ENCODE assay signal across 21 cellular contexts in the genomic region with DNA sequence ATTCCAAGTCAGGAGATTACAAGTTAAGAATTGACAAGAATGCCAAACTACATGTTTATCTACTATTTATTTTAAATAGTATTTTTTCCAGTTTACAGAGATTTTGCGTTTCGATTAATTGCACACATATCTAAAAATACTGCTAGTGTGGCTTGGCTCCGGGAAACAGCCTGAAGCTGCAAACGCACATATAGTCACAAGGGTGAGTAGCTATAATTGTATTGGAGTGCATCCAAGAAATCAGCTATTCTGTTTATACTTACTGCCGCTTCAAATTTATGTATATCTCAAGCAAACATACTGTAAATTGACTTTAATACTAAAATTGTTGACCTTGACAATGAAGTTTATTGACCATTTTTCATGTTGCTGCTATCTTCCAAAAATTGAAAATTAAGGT.
A peak's percentile ranks its signal among the peaks of the same experiment; 100 is the strongest.
DNase-seq lines count a peak whose midpoint lies in the region; ATAC-seq, FAIRE-seq and TF ChIP-seq lines count a peak whose summit lies in the region.
"Had no signal": no experiment of that assay in that cellular context is flagged by ENCODE, and none has a peak within 500 bp of the region (broad histone marks: within the 10 kb centered on the region; RNA-seq: fewer than 3 reads in every experiment).

No MANE protein-coding gene starts in this region.

- no peaks in the 10 kb centered on the region for H3K36me3 ChIP-seq in bronchial epithelial cell (ENCODE audit: control insufficient read depth, insufficient read depth, low read length)
- H3K36me3 ChIP-seq: HAP-1, SJSA1, upper lobe of left lung had no signal

- H3K36me3 Mint-ChIP-seq in activated naive CD8-positive, alpha-beta T cell treated with anti-CD3 and anti-CD28 coated beads, Interleukin-2, amount 50 U/mL, for 24 hours (ENCODE audit: low read depth): no peaks in the 10 kb centered on the region
- H3K36me3 Mint-ChIP-seq in activated T-helper 1 cell treated with anti-CD3 and anti-CD28 coated beads, Interleukin-12 subunit alpha, Interleukin-12 subunit beta, Interleukin-2, Interleukin-4 antibody, amounts not matched to agents 30 ng/mL and 10 ng/mL and 1 ng/mL, durations not matched to agents 14 hours and 24 hours and 36 hours (ENCODE audit: low read depth): no peaks in the 10 kb centered on the region
- H3K36me3 Mint-ChIP-seq: activated naive CD8-positive, alpha-beta T cell treated with anti-CD3 and anti-CD28 coated beads for 36 hours; CD4-positive, CD25-positive, alpha-beta regulatory T cell; naive thymus-derived CD4-positive, alpha-beta T cell; stimulated activated naive B cell treated with anti-CD40 and anti-IgM and Interleukin-4, amounts not matched to agents 10 μg/mL and 1 μg/mL and 100 μg/mL, for 72 hours had no signal

- no peak overlapping the region for H3K4me3 Mint-ChIP-seq in activated naive CD8-positive, alpha-beta T cell treated with anti-CD3 and anti-CD28 coated beads, Interleukin-2, amount 50 U/mL, for 24 hours
- no peak overlapping the region for H3K4me3 Mint-ChIP-seq in activated T-helper 1 cell treated with anti-CD3 and anti-CD28 coated beads, Interleukin-12 subunit alpha, Interleukin-12 subunit beta, Interleukin-2, Interleukin-4 antibody, amounts not matched to agents 30 ng/mL and 10 ng/mL and 1 ng/mL, durations not matched to agents 14 hours and 24 hours and 36 hours
- H3K4me3 Mint-ChIP-seq: activated CD4-positive, alpha-beta T cell treated with anti-CD3 and anti-CD28 coated beads, Interleukin-2, amount 10 ng/mL, durations not matched to agents 24 days and 14 days; activated naive CD8-positive, alpha-beta T cell treated with anti-CD3 and anti-CD28 coated beads for 36 hours; CD4-positive, CD25-positive, alpha-beta regulatory T cell; central memory CD8-positive, alpha-beta T cell; naive thymus-derived CD4-positive, alpha-beta T cell; stimulated activated naive B cell treated with anti-CD40 and anti-IgM and Interleukin-4, amounts not matched to agents 10 μg/mL and 1 μg/mL and 100 μg/mL, for 72 hours had no signal

- FAIRE-seq in bronchial epithelial cell (lab: Jason Lieb, UNC): no peak
- FAIRE-seq: GM12891 had no signal

- intact Hi-C loops in Right ventricle myocardium superior (cut with DNase I): no loop called here
- intact Hi-C loops in left ventricle myocardium superior (cut with micrococcal nuclease): no loop called here
- intact Hi-C loops in activated T-helper 1 cell treated with anti-CD3 and anti-CD28 coated beads, Interleukin-12 subunit alpha, Interleukin-12 subunit beta, Interleukin-2, Interleukin-4 antibody, amounts not matched to agents 30 ng/mL and 10 ng/mL and 1 ng/mL, durations not matched to agents 14 hours and 24 hours and 36 hours (cut with micrococcal nuclease): no loop called here

- DNase-seq in Right ventricle myocardium superior (no peak), left ventricle myocardium superior (no peak), NCI-H69 (lab: John Stamatoyannopoulos, UW) (peak; percentile 61), bronchial epithelial cell (ENCODE audit: low read depth) (peak; percentile 8), CD1c-positive myeloid dendritic cell (ENCODE audit: extremely low spot score) (no peak), cortex of kidney (lab: John Stamatoyannopoulos, UW) (no peak)
- no peak for DNase-seq in activated naive CD8-positive, alpha-beta T cell treated with anti-CD3 and anti-CD28 coated beads, Interleukin-2, amount 50 U/mL, for 24 hours
- DNase-seq in activated T-helper 1 cell treated with anti-CD3 and anti-CD28 coated beads, Interleukin-12 subunit alpha, Interleukin-12 subunit beta, Interleukin-2, Interleukin-4 antibody, amounts not matched to agents 30 ng/mL and 10 ng/mL and 1 ng/mL, durations not matched to agents 14 hours and 24 hours and 36 hours (ENCODE audit: low spot score): no peak
- DNase-seq: activated CD4-positive, alpha-beta T cell treated with anti-CD3 and anti-CD28 coated beads, Interleukin-2, amount 10 ng/mL, durations not matched to agents 24 days and 14 days; activated naive CD8-positive, alpha-beta T cell treated with anti-CD3 and anti-CD28 coated beads for 36 hours; CD4-positive, CD25-positive, alpha-beta regulatory T cell; MM.1S; naive thymus-derived CD4-positive, alpha-beta T cell; NK-92 treated with Interleukin-12 subunit alpha and Interleukin-12 subunit beta, amount 100 ng/mL, for 24 hours; stimulated activated naive B cell treated with anti-CD40 and anti-IgM and Interleukin-4, amounts not matched to agents 10 μg/mL and 1 μg/mL and 100 μg/mL, for 72 hours; upper lobe of left lung had no signal

- no peak for TF ChIP-seq CTCF in bronchial epithelial cell (IDR thresholded peaks at IDR 0.05; ENCODE audit: insufficient read depth, low read length, severe bottlenecking)

- H3K27me3 ChIP-seq in bronchial epithelial cell (ENCODE audit: control insufficient read depth, insufficient read depth, low read length): no peaks in the 10 kb centered on the region
- H3K27me3 ChIP-seq: SJSA1, upper lobe of left lung had no signal

- no peaks in the 10 kb centered on the region for H3K9me3 Mint-ChIP-seq in activated naive CD8-positive, alpha-beta T cell treated with anti-CD3 and anti-CD28 coated beads, Interleukin-2, amount 50 U/mL, for 24 hours
- H3K9me3 Mint-ChIP-seq in activated T-helper 1 cell treated with anti-CD3 and anti-CD28 coated beads, Interleukin-12 subunit alpha, Interleukin-12 subunit beta, Interleukin-2, Interleukin-4 antibody, amounts not matched to agents 30 ng/mL and 10 ng/mL and 1 ng/mL, durations not matched to agents 14 hours and 24 hours and 36 hours: no peaks in the 10 kb centered on the region
- H3K9me3 Mint-ChIP-seq: activated CD4-positive, alpha-beta T cell treated with anti-CD3 and anti-CD28 coated beads, Interleukin-2, amount 10 ng/mL, durations not matched to agents 24 days and 14 days; activated naive CD8-positive, alpha-beta T cell treated with anti-CD3 and anti-CD28 coated beads for 36 hours; central memory CD8-positive, alpha-beta T cell; stimulated activated naive B cell treated with anti-CD40 and anti-IgM and Interleukin-4, amounts not matched to agents 10 μg/mL and 1 μg/mL and 100 μg/mL, for 72 hours had no signal

- H3K4me3 ChIP-seq in bronchial epithelial cell (ENCODE audit: low read depth, low read length): no peak overlapping the region
- H3K4me3 ChIP-seq: HAP-1, lung, SJSA1, upper lobe of left lung had no signal

- ATAC-seq in Right ventricle myocardium superior (ENCODE audit: poor library complexity) (peak; percentile 52), left ventricle myocardium superior (no peak)
- ATAC-seq in activated naive CD8-positive, alpha-beta T cell treated with anti-CD3 and anti-CD28 coated beads, Interleukin-2, amount 50 U/mL, for 24 hours: no peak
- ATAC-seq: naive thymus-derived CD4-positive, alpha-beta T cell; stimulated activated naive B cell treated with anti-CD40 and anti-IgM and Interleukin-4, amounts not matched to agents 10 μg/mL and 1 μg/mL and 100 μg/mL, for 72 hours had no signal

- no peak overlapping the region for H3K27ac Mint-ChIP-seq in activated naive CD8-positive, alpha-beta T cell treated with anti-CD3 and anti-CD28 coated beads, Interleukin-2, amount 50 U/mL, for 24 hours
- no peak overlapping the region for H3K27ac Mint-ChIP-seq in activated T-helper 1 cell treated with anti-CD3 and anti-CD28 coated beads, Interleukin-12 subunit alpha, Interleukin-12 subunit beta, Interleukin-2, Interleukin-4 antibody, amounts not matched to agents 30 ng/mL and 10 ng/mL and 1 ng/mL, durations not matched to agents 14 hours and 24 hours and 36 hours
- H3K27ac Mint-ChIP-seq: activated CD4-positive, alpha-beta T cell treated with anti-CD3 and anti-CD28 coated beads, Interleukin-2, amount 10 ng/mL, durations not matched to agents 24 days and 14 days; activated naive CD8-positive, alpha-beta T cell treated with anti-CD3 and anti-CD28 coated beads for 36 hours; CD4-positive, CD25-positive, alpha-beta regulatory T cell; naive thymus-derived CD4-positive, alpha-beta T cell; stimulated activated naive B cell treated with anti-CD40 and anti-IgM and Interleukin-4, amounts not matched to agents 10 μg/mL and 1 μg/mL and 100 μg/mL, for 72 hours had no signal

- H3K4me1 Mint-ChIP-seq in activated naive CD8-positive, alpha-beta T cell treated with anti-CD3 and anti-CD28 coated beads, Interleukin-2, amount 50 U/mL, for 24 hours: no peaks in the 10 kb centered on the region
- H3K4me1 Mint-ChIP-seq in activated T-helper 1 cell treated with anti-CD3 and anti-CD28 coated beads, Interleukin-12 subunit alpha, Interleukin-12 subunit beta, Interleukin-2, Interleukin-4 antibody, amounts not matched to agents 30 ng/mL and 10 ng/mL and 1 ng/mL, durations not matched to agents 14 hours and 24 hours and 36 hours (ENCODE audit: low read depth): no peaks in the 10 kb centered on the region
- H3K4me1 Mint-ChIP-seq: activated CD4-positive, alpha-beta T cell treated with anti-CD3 and anti-CD28 coated beads, Interleukin-2, amount 10 ng/mL, durations not matched to agents 24 days and 14 days; activated naive CD8-positive, alpha-beta T cell treated with anti-CD3 and anti-CD28 coated beads for 36 hours; CD4-positive, CD25-positive, alpha-beta regulatory T cell; naive thymus-derived CD4-positive, alpha-beta T cell; stimulated activated naive B cell treated with anti-CD40 and anti-IgM and Interleukin-4, amounts not matched to agents 10 μg/mL and 1 μg/mL and 100 μg/mL, for 72 hours had no signal

- H3K27me3 Mint-ChIP-seq in activated naive CD8-positive, alpha-beta T cell treated with anti-CD3 and anti-CD28 coated beads, Interleukin-2, amount 50 U/mL, for 24 hours: no peaks in the 10 kb centered on the region
- H3K27me3 Mint-ChIP-seq in activated T-helper 1 cell treated with anti-CD3 and anti-CD28 coated beads, Interleukin-12 subunit alpha, Interleukin-12 subunit beta, Interleukin-2, Interleukin-4 antibody, amounts not matched to agents 30 ng/mL and 10 ng/mL and 1 ng/mL, durations not matched to agents 14 hours and 24 hours and 36 hours (ENCODE audit: insufficient read depth): no peaks in the 10 kb centered on the region
- H3K27me3 Mint-ChIP-seq: activated CD4-positive, alpha-beta T cell treated with anti-CD3 and anti-CD28 coated beads, Interleukin-2, amount 10 ng/mL, durations not matched to agents 24 days and 14 days; activated naive CD8-positive, alpha-beta T cell treated with anti-CD3 and anti-CD28 coated beads for 36 hours; CD4-positive, CD25-positive, alpha-beta regulatory T cell; central memory CD8-positive, alpha-beta T cell; stimulated activated naive B cell treated with anti-CD40 and anti-IgM and Interleukin-4, amounts not matched to agents 10 μg/mL and 1 μg/mL and 100 μg/mL, for 72 hours had no signal

Comparison
In these comparisons a context has a peak if more than half of its experiments do, and no peak if none do; other contexts are left out.
1. DNase-seq: peak in NCI-H69 (single experiment) and bronchial epithelial cell (single experiment); none in Right ventricle myocardium superior (single experiment), left ventricle myocardium superior (single experiment), activated naive CD8-positive, alpha-beta T cell treated with anti-CD3 and anti-CD28 coated beads, Interleukin-2, amount 50 U/mL, for 24 hours (single experiment), CD1c-positive myeloid dendritic cell (single experiment), activated T-helper 1 cell treated with anti-CD3 and anti-CD28 coated beads, Interleukin-12 subunit alpha, Interleukin-12 subunit beta, Interleukin-2, Interleukin-4 antibody, amounts not matched to agents 30 ng/mL and 10 ng/mL and 1 ng/mL, durations not matched to agents 14 hours and 24 hours and 36 hours (single experiment) and cortex of kidney (single experiment).